Comparison of ENCODE assay signal across 1 cellular context in genomic region chr15:78194568-78194925, GRCh38.
TF ChIP-seq lines count a peak whose summit lies in the region.

No MANE protein-coding gene starts in this region.

TF ChIP-seq in HepG2, 621 proteins besides CTCF, POLR2A, EP300 and RAD21 (continued from another document):
- TF ChIP-seq ZNF687 (CRISPR knock-in tag; IDR thresholded peaks at IDR 0.05) (0 out of 2 replicates have a peak, but pooled peaks have one; percentile 16), ZNF230 (CRISPR knock-in tag; IDR thresholded peaks at IDR 0.05) (no peak), ZNF792 (CRISPR knock-in tag; IDR thresholded peaks at IDR 0.05) (no peak), HNRNPL (IDR thresholded peaks at IDR 0.05; ENCODE audit: low read depth, low read length) (0 out of 2 replicates have a peak, but pooled peaks have one; percentile 20)
- TF ChIP-seq, protein P1, sequence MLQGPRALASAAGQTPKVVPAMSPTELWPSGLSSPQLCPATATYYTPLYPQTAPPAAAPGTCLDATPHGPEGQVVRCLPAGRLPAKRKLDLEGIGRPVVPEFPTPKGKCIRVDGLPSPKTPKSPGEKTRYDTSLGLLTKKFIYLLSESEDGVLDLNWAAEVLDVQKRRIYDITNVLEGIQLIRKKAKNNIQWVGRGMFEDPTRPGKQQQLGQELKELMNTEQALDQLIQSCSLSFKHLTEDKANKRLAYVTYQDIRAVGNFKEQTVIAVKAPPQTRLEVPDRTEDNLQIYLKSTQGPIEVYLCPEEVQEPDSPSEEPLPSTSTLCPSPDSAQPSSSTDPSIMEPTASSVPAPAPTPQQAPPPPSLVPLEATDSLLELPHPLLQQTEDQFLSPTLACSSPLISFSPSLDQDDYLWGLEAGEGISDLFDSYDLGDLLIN (CRISPR knock-in tag; IDR thresholded peaks at IDR 0.05; ENCODE audit: borderline replicate concordance) = no peak
